19 cellular contexts compared by ENCODE assay signal in genomic region chr6:117354671-117355070, GRCh38.
A peak's percentile ranks its signal among the peaks of the same experiment; 100 is the strongest.
DNase-seq lines count a peak whose midpoint lies in the region; ATAC-seq, FAIRE-seq and TF ChIP-seq lines count a peak whose summit lies in the region.
"Had no signal": no experiment of that assay in that cellular context is flagged by ENCODE, and none has a peak within 500 bp of the region (broad histone marks: within the 10 kb centered on the region; RNA-seq: fewer than 3 reads in every experiment).

No MANE protein-coding gene starts in this region.

- H3K9ac ChIP-seq in HepG2 (ENCODE audit: insufficient read depth, low read depth, low read length): no peak overlapping the region

- H3K4me1 ChIP-seq in HepG2 (ENCODE audit: insufficient read depth, low read length): no peaks in the 10 kb centered on the region
- H3K4me1 ChIP-seq in aorta (ENCODE audit: control insufficient read depth in 1 of 2, insufficient read depth in 2 of 2, low read length in 2 of 2): no peaks in the 10 kb centered on the region
- H3K4me1 ChIP-seq in stomach: peaks cover 0 to 4% (median 0%) of the 10 kb centered on the region in 4 donors
- H3K4me1 ChIP-seq: SJCRH30 had no signal

- no peak for TF ChIP-seq RAD21 in HepG2 (CRISPR knock-in tag; IDR thresholded peaks at IDR 0.05)

- no peak for TF ChIP-seq POLR2A in HepG2 (IDR thresholded peaks at IDR 0.05; ENCODE audit: insufficient read depth in 1 of 2, low read depth in 2 of 2, low read length in 2 of 2)
- no peak for TF ChIP-seq POLR2A in stomach (IDR thresholded peaks at IDR 0.05)

- H3K36me3 ChIP-seq in HepG2 (replicated peaks in 1 of 2; ENCODE audit: control insufficient read depth in 1 of 2, insufficient read depth in 2 of 2, low read length in 2 of 2): no peaks in the 10 kb centered on the region
- H3K36me3 ChIP-seq in aorta (ENCODE audit: control insufficient read depth in 1 of 2, insufficient read depth in 2 of 2, low read length in 1 of 2): no peaks in the 10 kb centered on the region
- no peaks in the 10 kb centered on the region for H3K36me3 ChIP-seq in stomach
- H3K36me3 ChIP-seq: SJCRH30 had no signal

- no peak overlapping the region for H3K4me2 ChIP-seq in HepG2 (ENCODE audit: low read depth, low read length)

- H3K79me2 ChIP-seq in HepG2 (ENCODE audit: insufficient read depth, low read length): no peaks in the 10 kb centered on the region

- no peak for TF ChIP-seq EP300 in HepG2 (IDR thresholded peaks at IDR 0.05; ENCODE audit: low read depth in 2 of 2, low read length in 2 of 2)
- no peak for TF ChIP-seq EP300 in HepG2 (CRISPR knock-in tag; IDR thresholded peaks at IDR 0.05; ENCODE audit: borderline replicate concordance)
- TF ChIP-seq EP300 in stomach (IDR thresholded peaks at IDR 0.05): no peak

- H3K4me3 ChIP-seq in HepG2 (replicated peaks in 1 of 3; ENCODE audit: insufficient read depth in 1 of 3, low read depth in 2 of 3, low read length in 3 of 3) (no peak overlapping the region), aorta (ENCODE audit: low read length in 2 of 2) (no peak overlapping the region), stomach (no peak overlapping the region)
- H3K4me3 ChIP-seq: SJCRH30 had no signal

- CTCF ChIA-PET in HepG2 (lab: Yijun Ruan, JAX; ENCODE audit: low intra/inter-chr PET ratio, low total read pairs): no interaction called here

- no peak overlapping the region for H2AFZ ChIP-seq in HepG2 (ENCODE audit: low read length)

- peak; percentile 33 to 52 for DNase-seq in NOMO-1 (lab: John Stamatoyannopoulos, UW; ENCODE audit: unreplicated experiment in 2 of 2)
- no peak for DNase-seq in NOMO-1 treated with dmso at 0.1 percent for 144 hours (lab: John Stamatoyannopoulos, UW; ENCODE audit: unreplicated experiment)
- peak; percentile 6 for DNase-seq in amniotic epithelial cell (ENCODE audit: low read depth)
- DNase-seq in HepG2 (ENCODE audit: low spot score): no peak
- DNase-seq in aorta: no peak
- DNase-seq in stimulated activated CD4-positive, alpha-beta T cell treated with anti-CD3 and anti-CD28 coated beads, Interleukin-12 subunit alpha, Interleukin-12 subunit beta, amount 100 ng/mL, for 4 hours: no peak
- no peak for DNase-seq in stomach
- DNase-seq: CD4-positive, alpha-beta memory T cell; DMS79; H7; NCI-H1048; NCI-H146; NCI-H2081; SJCRH30 had no signal

- no peaks in the 10 kb centered on the region for H3K9me3 ChIP-seq in HepG2 (ENCODE audit: low read length)
- H3K9me3 ChIP-seq in aorta (ENCODE audit: control insufficient read depth, low read length): no peaks in the 10 kb centered on the region
- H3K9me3 ChIP-seq in stomach: no peaks in the 10 kb centered on the region
- H3K9me3 ChIP-seq: SJCRH30 had no signal

- H3K27ac ChIP-seq in HepG2 (ENCODE audit: extremely low read length, insufficient read depth, low read length) (no peak overlapping the region), aorta (ENCODE audit: low read depth in 1 of 2, low read length in 2 of 2) (no peak overlapping the region), stomach (no peak overlapping the region)
- H3K27ac ChIP-seq: 22Rv1, HL-60, SJCRH30 had no signal

- FAIRE-seq in HepG2 (lab: Jason Lieb, UNC): no peak
- FAIRE-seq: D721Med, HTR-8/SVneo had no signal

- ATAC-seq in HepG2 (no peak), aorta (ENCODE audit: low FRiP score) (peak; percentile 72), HG03045 (IDR thresholded peaks at IDR 0.05; ENCODE audit: unreplicated experiment) (no peak)

- no TSS peak for BruUV-seq in HepG2 (replicated peaks; lab: Mats Ljungman, UMichigan)

- 22% methylated on average over 1 of the region's 1 CpG for WGBS in HepG2 (ENCODE audit: low lambda C conversion rate)
- 78 to 90% methylated on average over 1 of the region's 1 CpG for WGBS in aorta, 2 donors
- WGBS in stomach, 5 donors: 45 to 67% (median 50%) methylated on average over 1 of the region's 1 CpG

- POLR2A ChIA-PET in HepG2 (lab: Yijun Ruan, JAX): no interaction called here

- intact Hi-C loops in HepG2 (cut with micrococcal nuclease; ENCODE audit: unreplicated experiment) (no loop called here), aorta (cut with DNase I) (no loop called here), stomach (cut with DNase I; ENCODE audit: low total_unique reads) (no loop called here)

- no peak for TF ChIP-seq CTCF in HepG2 (CRISPR knock-in tag; IDR thresholded peaks at IDR 0.05)
- no peak for TF ChIP-seq CTCF in stomach (IDR thresholded peaks at IDR 0.05)

- no peaks in the 10 kb centered on the region for H4K20me1 ChIP-seq in HepG2 (ENCODE audit: insufficient read depth, low read length)

- no peaks in the 10 kb centered on the region for H3K27me3 ChIP-seq in HepG2 (ENCODE audit: control insufficient read depth in 1 of 2, insufficient read depth in 2 of 2, low read length in 2 of 2)
- no peaks in the 10 kb centered on the region for H3K27me3 ChIP-seq in aorta (ENCODE audit: control insufficient read depth in 1 of 2, insufficient read depth in 2 of 2, low read length in 1 of 2)
- H3K27me3 ChIP-seq in stomach: no peaks in the 10 kb centered on the region
- H3K27me3 ChIP-seq: SJCRH30 had no signal

- in situ Hi-C loops in HepG2 (cut with HindIII; ENCODE audit: extremely low pct_ligation_motif_present, low pct_unique_long_range_greater_than_20kb): loop anchor here (5.0 kb wide), 1 partner anchor 478 kb away; no protein-coding TSS in a partner anchor

TF ChIP-seq in HepG2, 621 proteins besides CTCF, POLR2A, EP300 and RAD21:
- no peak for TF ChIP-seq KMT2A (CRISPR knock-in tag; IDR thresholded peaks at IDR 0.05)
- TF ChIP-seq CEBPB (IDR thresholded peaks at IDR 0.05; ENCODE audit: borderline replicate concordance, low read depth, low read length): peak; percentile 78
- 0 out of 2 replicates have a peak, but pooled peaks have one; percentile 17 for TF ChIP-seq BCL6 (CRISPR knock-in tag; IDR thresholded peaks at IDR 0.05)
- TF ChIP-seq CEBPG (CRISPR knock-in tag; IDR thresholded peaks at IDR 0.05): peak; percentile 51

Comparison
In these comparisons a context has a peak if more than half of its experiments do, and no peak if none do; other contexts are left out.
1. DNase-seq: peak in NOMO-1 (2 of 2) and amniotic epithelial cell (single experiment); none in NOMO-1 treated with dmso at 0.1 percent for 144 hours (single experiment), HepG2 (single experiment), aorta (0 of 2), stimulated activated CD4-positive, alpha-beta T cell treated with anti-CD3 and anti-CD28 coated beads, Interleukin-12 subunit alpha, Interleukin-12 subunit beta, amount 100 ng/mL, for 4 hours (single experiment) and stomach (single experiment).